In genomic region chr9:136808075-136808780, GRCh38 we compare ENCODE assay signal across 8 cellular contexts. TPM values are rescaled to one million over a fixed set of nuclear protein-coding genes. Genes with fewer than 3 reads are reported as not detected.
A peak's percentile ranks its signal among the peaks of the same experiment; 100 is the strongest.
DNase-seq lines count a peak whose midpoint lies in the region; ATAC-seq and TF ChIP-seq lines count a peak whose summit lies in the region.

No MANE protein-coding gene starts in this region.

- peaks cover 30% of the 10 kb centered on the region for H3K4me1 ChIP-seq in mucosa of descending colon (ENCODE audit: low read depth)
- peaks cover 24 to 36% of the 10 kb centered on the region in 2 donors for H3K4me1 ChIP-seq in thoracic aorta (ENCODE audit: control insufficient read depth in 1 of 2, low read depth in 2 of 2)

- peak overlapping the region; percentile 79 to 89 for H3K4me3 Mint-ChIP-seq in effector memory CD8-positive, alpha-beta T cell

- peaks cover 21% of the 10 kb centered on the region for H3K36me3 Mint-ChIP-seq in effector memory CD8-positive, alpha-beta T cell (ENCODE audit: insufficient read depth)

- H3K4me3 ChIP-seq in mucosa of descending colon (peak overlapping the region; percentile 93), thoracic aorta (peak overlapping the region; percentile 99)

- no peaks in the 10 kb centered on the region for H3K9me3 Mint-ChIP-seq in effector memory CD8-positive, alpha-beta T cell

- peak; percentile 39 for ATAC-seq in GM19351 (IDR thresholded peaks at IDR 0.05; ENCODE audit: unreplicated experiment)
- ATAC-seq in HG03432 (IDR thresholded peaks at IDR 0.05; ENCODE audit: unreplicated experiment), result peak; percentile 36
- peak; percentile 36 for ATAC-seq in effector memory CD8-positive, alpha-beta T cell (replicated peaks)
- ATAC-seq in mucosa of descending colon, result peak; percentile 38
- ATAC-seq in thoracic aorta (ENCODE audit: insufficient number of reproducible peaks, low FRiP score, low read depth), result no peak

- H3K9me3 ChIP-seq in mucosa of descending colon (no peaks in the 10 kb centered on the region), thoracic aorta (no peaks in the 10 kb centered on the region)

- TF ChIP-seq CTCF in mucosa of descending colon (IDR thresholded peaks at IDR 0.05) (no peak), thoracic aorta (IDR thresholded peaks at IDR 0.05) (no peak)

- peaks cover 29 to 39% of the 10 kb centered on the region in 2 donors for H3K4me1 Mint-ChIP-seq in effector memory CD8-positive, alpha-beta T cell (ENCODE audit: low read depth in 2 of 2)

- intact Hi-C loops in mucosa of descending colon (cut with DNase I, micrococcal nuclease), result no loop called here

- H3K27me3 Mint-ChIP-seq in effector memory CD8-positive, alpha-beta T cell, result no peaks in the 10 kb centered on the region

- H3K27ac Mint-ChIP-seq in effector memory CD8-positive, alpha-beta T cell, result peak overlapping the region; percentile 25 to 73

- peak overlapping the region; percentile 34 to 57 for H3K27ac ChIP-seq in thoracic aorta

- H3K27me3 ChIP-seq in thoracic aorta (replicated peaks; ENCODE audit: insufficient read depth), result no peaks in the 10 kb centered on the region

- peak; percentile 51 for DNase-seq in AG08396 (ENCODE audit: low spot score)
- peak; percentile 47 for DNase-seq in activated CD4-positive, alpha-beta T cell treated with anti-CD3 and anti-CD28 coated beads for 48 hours
- DNase-seq in effector memory CD8-positive, alpha-beta T cell, result peak in 2 of 3 experiments; percentile 29
- DNase-seq in mucosa of descending colon, result peak in 1 of 3 donors; percentile 69
- DNase-seq in thoracic aorta (ENCODE audit: low spot score), result no peak
- no peak for DNase-seq in SHP77 treated with DMSO at 0.1 percent for 48 hours (lab: John Stamatoyannopoulos, UW)

- H3K36me3 ChIP-seq in mucosa of descending colon (ENCODE audit: low read depth) (peaks cover 4% of the 10 kb centered on the region), thoracic aorta (no peaks in the 10 kb centered on the region)

RNA-seq across cellular contexts. Expression of gene RABL6, which starts 0.5 kb away (rescaled TPM):
- total RNA-seq in mucosa of descending colon (100 to 1,000 TPM in 2 of 3 donors, 10 to 100 TPM in 1; 92.1 to 142 (median 112) TPM), thoracic aorta (10 to 100 TPM; 61.7 to 86.2 TPM)

RNA-seq across cellular contexts. Expression of gene CCDC183, which starts 12.1 kb away (rescaled TPM):
- total RNA-seq in mucosa of descending colon (10 to 100 TPM in 1 of 3 donors, 1 to 10 TPM in 2; 4.0 to 38.0 (median 7.0) TPM), thoracic aorta (under 1 TPM; 0.68 to 0.71 TPM)

RNA-seq across cellular contexts. Expression of gene TMEM141, which starts 17.1 kb away (rescaled TPM):
- 100 to 1,000 TPM; 110 to 373 (median 127) TPM for total RNA-seq in mucosa of descending colon
- total RNA-seq in thoracic aorta, result 10 to 100 TPM; 12.8 to 37.8 TPM

RNA-seq across cellular contexts. Expression of gene AJM1, which starts 34.0 kb away (rescaled TPM):
- total RNA-seq in mucosa of descending colon, result 10 to 100 TPM in 2 of 3 donors, 1 to 10 TPM in 1; 7.4 to 21.6 (median 16.4) TPM
- total RNA-seq in thoracic aorta, result 1 to 10 TPM; 7.3 to 9.2 TPM

RNA-seq across cellular contexts. Expression of gene PHPT1, which starts 41.0 kb away (rescaled TPM):
- total RNA-seq in mucosa of descending colon (100 to 1,000 TPM in 2 of 3 donors, 10 to 100 TPM in 1; 96.4 to 163 (median 102) TPM), thoracic aorta (10 to 100 TPM; 37.5 to 92.1 TPM)

Comparison
In these comparisons a context has a peak if more than half of its experiments do, and no peak if none do; other contexts are left out.
1. DNase-seq: peak in AG08396 (single experiment), activated CD4-positive, alpha-beta T cell treated with anti-CD3 and anti-CD28 coated beads for 48 hours (single experiment) and effector memory CD8-positive, alpha-beta T cell (2 of 3); none in thoracic aorta (single experiment) and SHP77 treated with DMSO at 0.1 percent for 48 hours (single experiment).